In genomic region chr9:91162311-91162710, GRCh38 we compare ENCODE assay signal across 10 cellular contexts.
DNase-seq lines count a peak whose midpoint lies in the region; ATAC-seq, FAIRE-seq and TF ChIP-seq lines count a peak whose summit lies in the region.
"Had no signal": no experiment of that assay in that cellular context is flagged by ENCODE, and none has a peak within 500 bp of the region (broad histone marks: within the 10 kb centered on the region; RNA-seq: fewer than 3 reads in every experiment).

No MANE protein-coding gene starts in this region.

- TF ChIP-seq CTCF in endothelial cell of umbilical vein (IDR thresholded peaks at IDR 0.05; ENCODE audit: extremely low read depth in 1 of 2, insufficient read depth in 1 of 2, low read depth in 1 of 2, low read length in 2 of 2) (no peak), body of pancreas (IDR thresholded peaks at IDR 0.05) (no peak)

- no peaks in the 10 kb centered on the region for H3K9me3 ChIP-seq in endothelial cell of umbilical vein (replicated peaks; ENCODE audit: control insufficient read depth, insufficient read depth, low read length)
- no peaks in the 10 kb centered on the region for H3K9me3 ChIP-seq in body of pancreas

- H3K4me3 Mint-ChIP-seq in stimulated activated naive CD8-positive, alpha-beta T cell treated with anti-CD3 and anti-CD28 coated beads, Interleukin-15, Interleukin-2, amounts not matched to agents 100 ng/mL and 50 ng/mL, for 24 hours: peak overlapping the region; percentile 79

- peaks cover 15% of the 10 kb centered on the region for H3K4me1 ChIP-seq in endothelial cell of umbilical vein (ENCODE audit: control insufficient read depth, extremely low read depth, insufficient read depth, low read length)
- H3K4me1 ChIP-seq in body of pancreas: peaks cover 11% of the 10 kb centered on the region

- no peak for TF ChIP-seq POLR2A in endothelial cell of umbilical vein (IDR thresholded peaks at IDR 0.05; ENCODE audit: low read depth, low read length)
- no peak for TF ChIP-seq POLR2A in erythroblast (IDR thresholded peaks at IDR 0.05; ENCODE audit: low read length)
- no peak for TF ChIP-seq POLR2A in body of pancreas (IDR thresholded peaks at IDR 0.05)

- no TSS peak for BruUV-seq in endothelial cell of umbilical vein (replicated peaks; lab: Mats Ljungman, UMichigan)

- no peaks in the 10 kb centered on the region for H4K20me1 ChIP-seq in endothelial cell of umbilical vein (replicated peaks; ENCODE audit: control insufficient read depth, extremely low read depth, insufficient read depth, low read length)

- peaks cover 67% of the 10 kb centered on the region for H3K4me1 Mint-ChIP-seq in stimulated activated naive CD8-positive, alpha-beta T cell treated with anti-CD3 and anti-CD28 coated beads, Interleukin-15, Interleukin-2, amounts not matched to agents 100 ng/mL and 50 ng/mL, for 24 hours (ENCODE audit: low read depth)

- H3K27ac ChIP-seq in endothelial cell of umbilical vein (ENCODE audit: insufficient read depth, low read depth, low read length) (no peak overlapping the region), body of pancreas (peak overlapping the region in 1 of 4 donors; percentile 58)
- H3K27ac ChIP-seq: 22Rv1 had no signal

- H3K4me3 ChIP-seq in endothelial cell of umbilical vein (replicated peaks in 1 of 3; ENCODE audit: insufficient read depth in 1 of 3, low read depth in 1 of 3, low read length in 3 of 3) (no peak overlapping the region), body of pancreas (no peak overlapping the region)

- intact Hi-C loops in endothelial cell of umbilical vein (cut with micrococcal nuclease) (loop anchor here (5.0 kb wide), 1 partner anchor 100 kb away; no protein-coding TSS in a partner anchor), body of pancreas (cut with DNase I) (no loop called here)

- dilution Hi-C loops in endothelial cell of umbilical vein (cut with MboI; ENCODE audit: extremely low pct_ligation_motif_present, low sequenced_read_pairs): no loop called here

- no peaks in the 10 kb centered on the region for H3K9me3 Mint-ChIP-seq in stimulated activated naive CD8-positive, alpha-beta T cell treated with anti-CD3 and anti-CD28 coated beads, Interleukin-15, Interleukin-2, amounts not matched to agents 100 ng/mL and 50 ng/mL, for 24 hours

- FAIRE-seq in endothelial cell of umbilical vein (lab: Jason Lieb, UNC): peak; percentile 77

- H3K27me3 ChIP-seq in endothelial cell of umbilical vein (ENCODE audit: control insufficient read depth in 2 of 2, insufficient read depth in 2 of 2, low read length in 2 of 2): no peaks in the 10 kb centered on the region
- H3K27me3 ChIP-seq in body of pancreas: no peaks in the 10 kb centered on the region

- no peak overlapping the region for H3K9ac ChIP-seq in endothelial cell of umbilical vein (replicated peaks; ENCODE audit: extremely low read depth, insufficient read depth, low read length)

- H3K9me1 ChIP-seq in endothelial cell of umbilical vein (replicated peaks; ENCODE audit: control insufficient read depth, extremely low read depth, insufficient read depth, low read length): no peaks in the 10 kb centered on the region

- ATAC-seq in GM21737 (IDR thresholded peaks at IDR 0.05; ENCODE audit: unreplicated experiment) (no peak), body of pancreas (no peak)

- H3K4me2 ChIP-seq in endothelial cell of umbilical vein (ENCODE audit: insufficient read depth, low read length): no peak overlapping the region

- CTCF ChIA-PET in endothelial cell of umbilical vein (lab: Charles Lee): no interaction called here

- peak; percentile 32 for DNase-seq in NK-92 treated with Interleukin-12 subunit alpha and Interleukin-12 subunit beta, amount 100 ng/mL, for 24 hours (lab: John Stamatoyannopoulos, UW)
- DNase-seq in NK-92 (lab: John Stamatoyannopoulos, UW; ENCODE audit: unreplicated experiment) (no peak), RPMI7951 (ENCODE audit: low read depth) (peak; percentile 71), endothelial cell of umbilical vein (ENCODE audit: low read depth, low spot score) (no peak), erythroblast (lab: John Stamatoyannopoulos, UW) (no peak), body of pancreas (no peak)
- DNase-seq: NCI-H1092 had no signal

- peak overlapping the region; percentile 99 for H3K27ac Mint-ChIP-seq in stimulated activated naive CD8-positive, alpha-beta T cell treated with anti-CD3 and anti-CD28 coated beads, Interleukin-15, Interleukin-2, amounts not matched to agents 100 ng/mL and 50 ng/mL, for 24 hours

- 75 to 78% methylated on average over 5 of the region's 5 CpGs for WGBS in body of pancreas, 2 donors

- H3K79me2 ChIP-seq in endothelial cell of umbilical vein (ENCODE audit: control insufficient read depth, insufficient read depth, low read length): no peaks in the 10 kb centered on the region

- H3K36me3 ChIP-seq in endothelial cell of umbilical vein (ENCODE audit: control insufficient read depth in 2 of 2, extremely low read depth in 1 of 2, insufficient read depth in 2 of 2, low read length in 2 of 2) (no peaks in the 10 kb centered on the region), body of pancreas (replicated peaks in 1 of 2; ENCODE audit: insufficient read depth in 1 of 2, low read depth in 2 of 2) (no peaks in the 10 kb centered on the region)

- H3K27me3 Mint-ChIP-seq in stimulated activated naive CD8-positive, alpha-beta T cell treated with anti-CD3 and anti-CD28 coated beads, Interleukin-15, Interleukin-2, amounts not matched to agents 100 ng/mL and 50 ng/mL, for 24 hours: no peaks in the 10 kb centered on the region

- POLR2A ChIA-PET in endothelial cell of umbilical vein (lab: Charles Lee): no interaction called here

- no peaks in the 10 kb centered on the region for H3K36me3 Mint-ChIP-seq in stimulated activated naive CD8-positive, alpha-beta T cell treated with anti-CD3 and anti-CD28 coated beads, Interleukin-15, Interleukin-2, amounts not matched to agents 100 ng/mL and 50 ng/mL, for 24 hours (ENCODE audit: low read depth)

- H2AFZ ChIP-seq in endothelial cell of umbilical vein (ENCODE audit: low read depth, low read length): peak overlapping the region; percentile 26

TF ChIP-seq in endothelial cell of umbilical vein, 7 proteins besides CTCF, POLR2A, EP300 and RAD21:
- TF ChIP-seq JUN (IDR thresholded peaks at IDR 0.05; ENCODE audit: borderline replicate concordance, insufficient read depth, insufficient read length, low read depth) (no peak), MYC (IDR thresholded peaks at IDR 0.05; ENCODE audit: low read depth, low read length) (no peak), FOS (IDR thresholded peaks at IDR 0.05; ENCODE audit: borderline replicate concordance, insufficient read depth, low read length) (peak; percentile 89), MAX (IDR thresholded peaks at IDR 0.05; ENCODE audit: insufficient read depth, insufficient read length) (no peak), GATA2 (IDR thresholded peaks at IDR 0.05; ENCODE audit: insufficient read depth, insufficient read length, low read depth, low read length) (no peak), POLR2AphosphoS5 (IDR thresholded peaks at IDR 0.05; ENCODE audit: insufficient read depth, low read depth, low read length) (no peak)

Comparison
In these comparisons a context has a peak if more than half of its experiments do, and no peak if none do; other contexts are left out.
1. DNase-seq: peak in NK-92 treated with Interleukin-12 subunit alpha and Interleukin-12 subunit beta, amount 100 ng/mL, for 24 hours (single experiment) and RPMI7951 (single experiment); none in NK-92 (single experiment), endothelial cell of umbilical vein (single experiment), erythroblast (0 of 2) and body of pancreas (0 of 4).